In the genomic region with DNA sequence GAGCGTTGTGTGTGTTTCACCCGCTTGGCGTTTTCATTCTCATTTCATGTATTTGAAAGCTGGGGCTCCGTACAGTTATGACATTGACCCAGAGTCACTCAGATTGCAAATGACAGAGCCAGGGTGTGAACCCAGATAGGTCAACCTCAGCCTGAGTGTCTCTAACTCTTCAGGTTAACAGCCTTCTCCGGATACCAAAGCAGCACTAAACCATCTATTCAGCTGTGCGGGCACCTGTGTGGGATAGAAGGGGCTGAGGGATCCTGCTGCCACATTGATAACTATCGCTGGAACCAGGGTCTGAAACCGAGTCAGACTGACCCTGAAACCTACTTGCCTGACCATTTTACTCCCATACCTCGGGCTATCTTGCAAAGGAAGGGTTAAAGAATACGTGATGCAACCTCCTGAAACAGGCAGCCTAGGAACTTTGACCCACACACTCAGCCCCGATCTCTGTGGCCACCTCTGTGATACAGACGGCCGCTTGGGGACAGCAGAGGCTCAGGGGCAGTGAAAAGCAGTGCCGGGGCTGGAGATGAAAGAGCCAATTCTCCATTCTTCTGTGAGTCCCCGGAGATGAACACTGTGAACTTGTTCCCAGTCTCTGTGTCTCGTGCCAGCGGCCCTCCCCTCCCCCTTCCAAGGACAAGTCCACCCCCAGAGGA, we compare ENCODE assay signal across 1 cellular context.
A peak's percentile ranks its signal among the peaks of the same experiment; 100 is the strongest.
TF ChIP-seq lines count a peak whose summit lies in the region.

No MANE protein-coding gene starts in this region.

TF ChIP-seq in HepG2, 621 proteins besides CTCF, POLR2A, EP300 and RAD21 (continued from another document and continues in another):
- TF ChIP-seq, protein P1, sequence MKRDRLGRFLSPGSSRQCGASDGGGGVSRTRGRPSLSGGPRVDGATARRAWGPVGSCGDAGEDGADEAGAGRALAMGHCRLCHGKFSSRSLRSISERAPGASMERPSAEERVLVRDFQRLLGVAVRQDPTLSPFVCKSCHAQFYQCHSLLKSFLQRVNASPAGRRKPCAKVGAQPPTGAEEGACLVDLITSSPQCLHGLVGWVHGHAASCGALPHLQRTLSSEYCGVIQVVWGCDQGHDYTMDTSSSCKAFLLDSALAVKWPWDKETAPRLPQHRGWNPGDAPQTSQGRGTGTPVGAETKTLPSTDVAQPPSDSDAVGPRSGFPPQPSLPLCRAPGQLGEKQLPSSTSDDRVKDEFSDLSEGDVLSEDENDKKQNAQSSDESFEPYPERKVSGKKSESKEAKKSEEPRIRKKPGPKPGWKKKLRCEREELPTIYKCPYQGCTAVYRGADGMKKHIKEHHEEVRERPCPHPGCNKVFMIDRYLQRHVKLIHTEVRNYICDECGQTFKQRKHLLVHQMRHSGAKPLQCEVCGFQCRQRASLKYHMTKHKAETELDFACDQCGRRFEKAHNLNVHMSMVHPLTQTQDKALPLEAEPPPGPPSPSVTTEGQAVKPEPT (CRISPR knock-in tag; IDR thresholded peaks at IDR 0.05; ENCODE audit: low read depth) = no peak
- TF ChIP-seq RBFOX2 (IDR thresholded peaks at IDR 0.05; ENCODE audit: low read depth, low read length) = no peak
- peak; percentile 56; the same call in 1 of the 2 replicates for TF ChIP-seq TP53 (CRISPR knock-in tag; conservative IDR thresholded peaks at IDR 0.05)
- no peak for TF ChIP-seq PCBP1 (IDR thresholded peaks at IDR 0.05; ENCODE audit: borderline replicate concordance, low read depth, low read length)
- peak; percentile 70 for TF ChIP-seq BCL6 (CRISPR knock-in tag; IDR thresholded peaks at IDR 0.05)
- TF ChIP-seq ZNF34 (CRISPR knock-in tag; IDR thresholded peaks at IDR 0.05; ENCODE audit: borderline replicate concordance) = peak; percentile 75; the same call in 1 of the 2 replicates
- TF ChIP-seq ADNP (CRISPR knock-in tag; IDR thresholded peaks at IDR 0.05) = no peak
- TF ChIP-seq POLR2G (IDR thresholded peaks at IDR 0.05; ENCODE audit: low read depth, low read length) = no peak
- TF ChIP-seq ZNF430 (CRISPR knock-in tag; IDR thresholded peaks at IDR 0.05) = peak; percentile 87
- no peak for TF ChIP-seq TGIF2 (CRISPR knock-in tag; IDR thresholded peaks at IDR 0.05)
- TF ChIP-seq ZNF501 (CRISPR knock-in tag; IDR thresholded peaks at IDR 0.05) = peak; percentile 89
- no peak for TF ChIP-seq ZNF180 (CRISPR knock-in tag; IDR thresholded peaks at IDR 0.05; ENCODE audit: borderline replicate concordance, low read depth)
- TF ChIP-seq NFATC3 (CRISPR knock-in tag; IDR thresholded peaks at IDR 0.05) = no peak
- TF ChIP-seq ZNF292 (CRISPR knock-in tag; IDR thresholded peaks at IDR 0.05; ENCODE audit: borderline replicate concordance, low read depth) = peak; percentile 85; the same call in 1 of the 2 replicates
- no peak for TF ChIP-seq TBP (CRISPR knock-in tag; IDR thresholded peaks at IDR 0.05)
- no peak for TF ChIP-seq POLR2AphosphoS5 (IDR thresholded peaks at IDR 0.05; ENCODE audit: low read depth, low read length)
- TF ChIP-seq, protein P2, sequence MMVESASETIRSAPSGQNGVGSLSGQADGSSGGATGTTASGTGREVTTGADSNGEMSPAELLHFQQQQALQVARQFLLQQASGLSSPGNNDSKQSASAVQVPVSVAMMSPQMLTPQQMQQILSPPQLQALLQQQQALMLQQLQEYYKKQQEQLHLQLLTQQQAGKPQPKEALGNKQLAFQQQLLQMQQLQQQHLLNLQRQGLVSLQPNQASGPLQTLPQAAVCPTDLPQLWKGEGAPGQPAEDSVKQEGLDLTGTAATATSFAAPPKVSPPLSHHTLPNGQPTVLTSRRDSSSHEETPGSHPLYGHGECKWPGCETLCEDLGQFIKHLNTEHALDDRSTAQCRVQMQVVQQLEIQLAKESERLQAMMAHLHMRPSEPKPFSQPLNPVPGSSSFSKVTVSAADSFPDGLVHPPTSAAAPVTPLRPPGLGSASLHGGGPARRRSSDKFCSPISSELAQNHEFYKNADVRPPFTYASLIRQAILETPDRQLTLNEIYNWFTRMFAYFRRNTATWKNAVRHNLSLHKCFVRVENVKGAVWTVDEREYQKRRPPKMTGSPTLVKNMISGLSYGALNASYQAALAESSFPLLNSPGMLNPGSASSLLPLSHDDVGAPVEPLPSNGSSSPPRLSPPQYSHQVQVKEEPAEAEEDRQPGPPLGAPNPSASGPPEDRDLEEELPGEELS (CRISPR knock-in tag; IDR thresholded peaks at IDR 0.05) = peak; percentile 59; the same call in 1 of the 2 replicates
- TF ChIP-seq NFYC (CRISPR knock-in tag; IDR thresholded peaks at IDR 0.05) = peak; percentile 35; the same call in 1 of the 2 replicates
- TF ChIP-seq ZNF17 (CRISPR knock-in tag; IDR thresholded peaks at IDR 0.05) = peak; percentile 97
- no peak for TF ChIP-seq ZNF672 (CRISPR knock-in tag; IDR thresholded peaks at IDR 0.05)
- TF ChIP-seq, protein P3, sequence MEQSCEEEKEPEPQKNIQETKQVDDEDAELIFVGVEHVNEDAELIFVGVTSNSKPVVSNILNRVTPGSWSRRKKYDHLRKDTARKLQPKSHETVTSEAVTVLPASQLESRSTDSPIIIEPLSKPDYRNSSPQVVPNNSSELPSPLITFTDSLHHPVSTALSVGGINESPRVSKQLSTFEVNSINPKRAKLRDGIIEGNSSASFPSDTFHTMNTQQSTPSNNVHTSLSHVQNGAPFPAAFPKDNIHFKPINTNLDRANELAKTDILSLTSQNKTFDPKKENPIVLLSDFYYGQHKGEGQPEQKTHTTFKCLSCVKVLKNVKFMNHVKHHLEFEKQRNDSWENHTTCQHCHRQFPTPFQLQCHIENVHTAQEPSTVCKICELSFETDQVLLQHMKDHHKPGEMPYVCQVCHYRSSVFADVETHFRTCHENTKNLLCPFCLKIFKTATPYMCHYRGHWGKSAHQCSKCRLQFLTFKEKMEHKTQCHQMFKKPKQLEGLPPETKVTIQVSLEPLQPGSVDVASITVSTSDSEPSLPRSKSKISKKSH (CRISPR knock-in tag; IDR thresholded peaks at IDR 0.05; ENCODE audit: borderline replicate concordance) = peak; percentile 77; the same call in 1 of the 2 replicates
- peak; percentile 64; the same call in 1 of the 2 replicates for TF ChIP-seq SPEN (CRISPR knock-in tag; IDR thresholded peaks at IDR 0.05; ENCODE audit: low read depth)
- 0 out of 2 replicates have a peak, but pooled peaks have one; percentile 69 for TF ChIP-seq ZFP90 (CRISPR knock-in tag; IDR thresholded peaks at IDR 0.05; ENCODE audit: borderline replicate concordance)
- TF ChIP-seq, protein P4, sequence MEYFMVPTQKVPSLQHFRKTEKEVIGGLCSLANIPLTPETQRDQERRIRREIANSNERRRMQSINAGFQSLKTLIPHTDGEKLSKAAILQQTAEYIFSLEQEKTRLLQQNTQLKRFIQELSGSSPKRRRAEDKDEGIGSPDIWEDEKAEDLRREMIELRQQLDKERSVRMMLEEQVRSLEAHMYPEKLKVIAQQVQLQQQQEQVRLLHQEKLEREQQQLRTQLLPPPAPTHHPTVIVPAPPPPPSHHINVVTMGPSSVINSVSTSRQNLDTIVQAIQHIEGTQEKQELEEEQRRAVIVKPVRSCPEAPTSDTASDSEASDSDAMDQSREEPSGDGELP (IDR thresholded peaks at IDR 0.05; ENCODE audit: borderline replicate concordance, low read depth) = peak; percentile 41; the same call in 1 of the 2 replicates
- no peak; the same call in 1 of the 2 replicates for TF ChIP-seq NR2F2 (IDR thresholded peaks at IDR 0.05; ENCODE audit: borderline replicate concordance, low read depth)
- no peak; the same call in 1 of the 2 replicates for TF ChIP-seq SIN3A (IDR thresholded peaks at IDR 0.05; ENCODE audit: borderline replicate concordance, low read depth, low read length)
- TF ChIP-seq MIER2 (CRISPR knock-in tag; IDR thresholded peaks at IDR 0.05) = peak; percentile 88
- TF ChIP-seq IRF1 (CRISPR knock-in tag; IDR thresholded peaks at IDR 0.05; ENCODE audit: low read depth) = no peak
- TF ChIP-seq NCOA5 (CRISPR knock-in tag; IDR thresholded peaks at IDR 0.05) = no peak
- TF ChIP-seq TBX2 (CRISPR knock-in tag; IDR thresholded peaks at IDR 0.05; ENCODE audit: borderline replicate concordance) = peak; percentile 85
- no peak for TF ChIP-seq ZFP62 (CRISPR knock-in tag; IDR thresholded peaks at IDR 0.05)
- peak; percentile 87; the same call in 1 of the 2 replicates for TF ChIP-seq ZNF558 (CRISPR knock-in tag; IDR thresholded peaks at IDR 0.05; ENCODE audit: borderline replicate concordance)
- TF ChIP-seq, protein P5, sequence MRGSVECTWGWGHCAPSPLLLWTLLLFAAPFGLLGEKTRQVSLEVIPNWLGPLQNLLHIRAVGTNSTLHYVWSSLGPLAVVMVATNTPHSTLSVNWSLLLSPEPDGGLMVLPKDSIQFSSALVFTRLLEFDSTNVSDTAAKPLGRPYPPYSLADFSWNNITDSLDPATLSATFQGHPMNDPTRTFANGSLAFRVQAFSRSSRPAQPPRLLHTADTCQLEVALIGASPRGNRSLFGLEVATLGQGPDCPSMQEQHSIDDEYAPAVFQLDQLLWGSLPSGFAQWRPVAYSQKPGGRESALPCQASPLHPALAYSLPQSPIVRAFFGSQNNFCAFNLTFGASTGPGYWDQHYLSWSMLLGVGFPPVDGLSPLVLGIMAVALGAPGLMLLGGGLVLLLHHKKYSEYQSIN (CRISPR knock-in tag; IDR thresholded peaks at IDR 0.05; ENCODE audit: borderline replicate concordance) = no peak
- TF ChIP-seq, protein P6, sequence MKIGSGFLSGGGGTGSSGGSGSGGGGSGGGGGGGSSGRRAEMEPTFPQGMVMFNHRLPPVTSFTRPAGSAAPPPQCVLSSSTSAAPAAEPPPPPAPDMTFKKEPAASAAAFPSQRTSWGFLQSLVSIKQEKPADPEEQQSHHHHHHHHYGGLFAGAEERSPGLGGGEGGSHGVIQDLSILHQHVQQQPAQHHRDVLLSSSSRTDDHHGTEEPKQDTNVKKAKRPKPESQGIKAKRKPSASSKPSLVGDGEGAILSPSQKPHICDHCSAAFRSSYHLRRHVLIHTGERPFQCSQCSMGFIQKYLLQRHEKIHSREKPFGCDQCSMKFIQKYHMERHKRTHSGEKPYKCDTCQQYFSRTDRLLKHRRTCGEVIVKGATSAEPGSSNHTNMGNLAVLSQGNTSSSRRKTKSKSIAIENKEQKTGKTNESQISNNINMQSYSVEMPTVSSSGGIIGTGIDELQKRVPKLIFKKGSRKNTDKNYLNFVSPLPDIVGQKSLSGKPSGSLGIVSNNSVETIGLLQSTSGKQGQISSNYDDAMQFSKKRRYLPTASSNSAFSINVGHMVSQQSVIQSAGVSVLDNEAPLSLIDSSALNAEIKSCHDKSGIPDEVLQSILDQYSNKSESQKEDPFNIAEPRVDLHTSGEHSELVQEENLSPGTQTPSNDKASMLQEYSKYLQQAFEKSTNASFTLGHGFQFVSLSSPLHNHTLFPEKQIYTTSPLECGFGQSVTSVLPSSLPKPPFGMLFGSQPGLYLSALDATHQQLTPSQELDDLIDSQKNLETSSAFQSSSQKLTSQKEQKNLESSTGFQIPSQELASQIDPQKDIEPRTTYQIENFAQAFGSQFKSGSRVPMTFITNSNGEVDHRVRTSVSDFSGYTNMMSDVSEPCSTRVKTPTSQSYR (CRISPR knock-in tag; IDR thresholded peaks at IDR 0.05; ENCODE audit: borderline replicate concordance) = peak; percentile 89
- peak; percentile 80 for TF ChIP-seq ISL2 (CRISPR knock-in tag; IDR thresholded peaks at IDR 0.05)
- peak; percentile 88 for TF ChIP-seq ZBTB33 (CRISPR knock-in tag; IDR thresholded peaks at IDR 0.05)
- TF ChIP-seq CC2D1A (CRISPR knock-in tag; IDR thresholded peaks at IDR 0.05) = no peak
- TF ChIP-seq, protein P7, sequence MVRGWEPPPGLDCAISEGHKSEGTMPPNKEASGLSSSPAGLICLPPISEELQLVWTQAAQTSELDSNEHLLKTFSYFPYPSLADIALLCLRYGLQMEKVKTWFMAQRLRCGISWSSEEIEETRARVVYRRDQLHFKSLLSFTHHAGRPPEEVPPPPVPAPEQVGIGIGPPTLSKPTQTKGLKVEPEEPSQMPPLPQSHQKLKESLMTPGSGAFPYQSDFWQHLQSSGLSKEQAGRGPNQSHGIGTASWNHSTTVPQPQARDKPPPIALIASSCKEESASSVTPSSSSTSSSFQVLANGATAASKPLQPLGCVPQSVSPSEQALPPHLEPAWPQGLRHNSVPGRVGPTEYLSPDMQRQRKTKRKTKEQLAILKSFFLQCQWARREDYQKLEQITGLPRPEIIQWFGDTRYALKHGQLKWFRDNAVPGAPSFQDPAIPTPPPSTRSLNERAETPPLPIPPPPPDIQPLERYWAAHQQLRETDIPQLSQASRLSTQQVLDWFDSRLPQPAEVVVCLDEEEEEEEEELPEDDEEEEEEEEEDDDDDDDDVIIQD (CRISPR knock-in tag; IDR thresholded peaks at IDR 0.05; ENCODE audit: low read depth) = peak; percentile 97; the same call in 1 of the 2 replicates
- TF ChIP-seq THYN1 (CRISPR knock-in tag; IDR thresholded peaks at IDR 0.05; ENCODE audit: borderline replicate concordance, low read depth) = no peak
- TF ChIP-seq, protein P8, sequence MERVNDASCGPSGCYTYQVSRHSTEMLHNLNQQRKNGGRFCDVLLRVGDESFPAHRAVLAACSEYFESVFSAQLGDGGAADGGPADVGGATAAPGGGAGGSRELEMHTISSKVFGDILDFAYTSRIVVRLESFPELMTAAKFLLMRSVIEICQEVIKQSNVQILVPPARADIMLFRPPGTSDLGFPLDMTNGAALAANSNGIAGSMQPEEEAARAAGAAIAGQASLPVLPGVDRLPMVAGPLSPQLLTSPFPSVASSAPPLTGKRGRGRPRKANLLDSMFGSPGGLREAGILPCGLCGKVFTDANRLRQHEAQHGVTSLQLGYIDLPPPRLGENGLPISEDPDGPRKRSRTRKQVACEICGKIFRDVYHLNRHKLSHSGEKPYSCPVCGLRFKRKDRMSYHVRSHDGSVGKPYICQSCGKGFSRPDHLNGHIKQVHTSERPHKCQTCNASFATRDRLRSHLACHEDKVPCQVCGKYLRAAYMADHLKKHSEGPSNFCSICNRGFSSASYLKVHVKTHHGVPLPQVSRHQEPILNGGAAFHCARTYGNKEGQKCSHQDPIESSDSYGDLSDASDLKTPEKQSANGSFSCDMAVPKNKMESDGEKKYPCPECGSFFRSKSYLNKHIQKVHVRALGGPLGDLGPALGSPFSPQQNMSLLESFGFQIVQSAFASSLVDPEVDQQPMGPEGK (CRISPR knock-in tag; IDR thresholded peaks at IDR 0.05) = peak; percentile 81
- peak; percentile 98 for TF ChIP-seq RXRB (CRISPR knock-in tag; IDR thresholded peaks at IDR 0.05; ENCODE audit: borderline replicate concordance)
- TF ChIP-seq RFXAP (CRISPR knock-in tag; IDR thresholded peaks at IDR 0.05; ENCODE audit: borderline replicate concordance) = peak; percentile 77; the same call in 1 of the 2 replicates
- TF ChIP-seq ZNF138 (CRISPR knock-in tag; IDR thresholded peaks at IDR 0.05; ENCODE audit: low read depth) = no peak
- no peak for TF ChIP-seq RFX1 (IDR thresholded peaks at IDR 0.05)
